Comparison of ENCODE assay signal across 22 cellular contexts in the genomic region with DNA sequence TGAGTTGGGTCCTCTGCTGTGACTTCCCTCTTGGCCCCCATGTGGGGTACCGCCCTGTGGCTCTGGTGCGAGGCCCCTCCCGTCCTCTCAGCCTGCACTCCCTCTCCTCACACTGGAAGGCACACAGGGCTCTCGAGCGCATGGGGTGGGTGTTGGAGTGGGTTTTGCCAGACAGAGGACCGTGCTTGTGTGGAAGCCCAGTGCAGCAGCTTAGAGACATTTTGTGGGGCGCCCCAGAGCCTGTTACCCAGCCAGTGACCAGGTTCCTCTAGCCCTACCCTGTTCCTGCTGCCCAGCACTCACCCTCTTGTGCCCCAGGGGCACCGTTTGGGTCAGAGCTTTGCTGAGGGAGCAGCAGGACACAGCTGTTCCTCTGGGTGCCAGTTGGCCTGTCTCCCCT. TPM values are rescaled to one million over a fixed set of nuclear protein-coding genes. Genes with fewer than 3 reads are reported as not detected.
DNase-seq lines count a peak whose midpoint lies in the region; ATAC-seq and TF ChIP-seq lines count a peak whose summit lies in the region.
"Had no signal": no experiment of that assay in that cellular context is flagged by ENCODE, and none has a peak within 500 bp of the region (broad histone marks: within the 10 kb centered on the region; RNA-seq: fewer than 3 reads in every experiment).

No MANE protein-coding gene starts in this region.

- H3K9ac ChIP-seq in parathyroid adenoma: no peak overlapping the region
- H3K9ac ChIP-seq: GM23248 had no signal

- H3K4me1 ChIP-seq in heart right ventricle: peaks cover 29 to 74% (median 53%) of the 10 kb centered on the region in 9 donors
- H3K4me1 ChIP-seq in parathyroid adenoma: peaks cover 83% of the 10 kb centered on the region
- peaks cover 65% of the 10 kb centered on the region for H3K4me1 ChIP-seq in vagina
- peaks cover 43% of the 10 kb centered on the region for H3K4me1 ChIP-seq in suprapubic skin
- H3K4me1 ChIP-seq: A549, Caco-2 had no signal

- peak overlapping the region; percentile 53 for H3K4me2 ChIP-seq in parathyroid adenoma (ENCODE audit: low read length)
- H3K4me2 ChIP-seq: A549 had no signal

- H3K4me3 ChIP-seq in heart right ventricle: no peak overlapping the region
- H3K4me3 ChIP-seq in parathyroid adenoma (ENCODE audit: low read depth, low read length): no peak overlapping the region
- no peak overlapping the region for H3K4me3 ChIP-seq in vagina
- no peak overlapping the region for H3K4me3 ChIP-seq in suprapubic skin
- H3K4me3 ChIP-seq: A549, GM23248 had no signal

- H2AFZ ChIP-seq in parathyroid adenoma: no peak overlapping the region
- H2AFZ ChIP-seq: GM23248 had no signal

- H3K27ac ChIP-seq in heart right ventricle (no peak overlapping the region), RWPE1 (peak overlapping the region; percentile 52; the same call in 1 of the 2 replicates), parathyroid adenoma (peak overlapping the region; percentile 97), vagina (peak overlapping the region; percentile 51), suprapubic skin (no peak overlapping the region)
- H3K27ac ChIP-seq: 22Rv1, A549, C4-2B, GM23248 had no signal

- H3K9me3 ChIP-seq in heart right ventricle (no peaks in the 10 kb centered on the region), parathyroid adenoma (ENCODE audit: control insufficient read depth, low read length) (no peaks in the 10 kb centered on the region), vagina (no peaks in the 10 kb centered on the region), suprapubic skin (no peaks in the 10 kb centered on the region)
- H3K9me3 ChIP-seq: A549, BE2C, Caco-2 had no signal

- H3K36me3 ChIP-seq in heart right ventricle (peaks cover 0 to 36% (median 7%) of the 10 kb centered on the region in 9 donors), parathyroid adenoma (ENCODE audit: control insufficient read depth, insufficient read depth, low read length) (no peaks in the 10 kb centered on the region), vagina (peaks cover 0 to 10% of the 10 kb centered on the region in 2 donors), suprapubic skin (peaks cover 34% of the 10 kb centered on the region)

- H3K79me2 ChIP-seq in parathyroid adenoma: peaks cover 70% of the 10 kb centered on the region

- POLR2A ChIA-PET in RWPE1 (lab: Yijun Ruan, JAX; ENCODE audit: low non-redundant PET): no interaction called here

- TF ChIP-seq EP300 in suprapubic skin (IDR thresholded peaks at IDR 0.05): no peak

- TF ChIP-seq POLR2A in vagina (IDR thresholded peaks at IDR 0.05) (no peak), suprapubic skin (IDR thresholded peaks at IDR 0.05) (no peak)

- TF ChIP-seq CTCF in heart right ventricle (IDR thresholded peaks at IDR 0.05): no peak
- TF ChIP-seq CTCF in RWPE1 (conservative IDR thresholded peaks at IDR 0.05; ENCODE audit: low read depth): no peak
- TF ChIP-seq CTCF in parathyroid adenoma (IDR thresholded peaks at IDR 0.05): no peak
- no peak for TF ChIP-seq CTCF in vagina (IDR thresholded peaks at IDR 0.05)
- no peak for TF ChIP-seq CTCF in suprapubic skin (IDR thresholded peaks at IDR 0.05)

- intact Hi-C loops in Right ventricle myocardium inferior (cut with DNase I) (no loop called here), heart right ventricle (cut with DNase I) (loop anchor here in 5 of 10 donors (5.0 to 10.0 kb wide), 4 partner anchors 182 to 462 kb away; no protein-coding TSS in a partner anchor), vagina (cut with DNase I) (no loop called here)

- peak; percentile 59 for DNase-seq in Right ventricle myocardium inferior (ENCODE audit: missing footprints)
- no peak for DNase-seq in heart right ventricle
- DNase-seq in RWPE1 (ENCODE audit: low spot score): no peak
- no peak for DNase-seq in vagina (ENCODE audit: extremely low spot score in 2 of 2)
- DNase-seq in suprapubic skin (ENCODE audit: low spot score in 2 of 2): no peak
- DNase-seq: ACHN; AML-193; BE2C; Caco-2; CD4-positive, CD25-positive, alpha-beta regulatory T cell; CD8-positive, alpha-beta T cell; DMS153; DND-41; GM23248; H7; HCEC 1CT had no signal

- 89 to 90% methylated on average over 8 of the region's 8 CpGs for WGBS in heart right ventricle, 2 donors
- WGBS in suprapubic skin: 70% methylated on average over 2 of the region's 8 CpGs

- ATAC-seq in Right ventricle myocardium inferior (no peak), heart right ventricle (no peak), GM21723 (IDR thresholded peaks at IDR 0.05; ENCODE audit: unreplicated experiment) (no peak), HG03097 (IDR thresholded peaks at IDR 0.05; ENCODE audit: low FRiP score, unreplicated experiment) (no peak)
- ATAC-seq: A549; CD8-positive, alpha-beta T cell had no signal

- CTCF ChIA-PET in RWPE1 (lab: Yijun Ruan, JAX): no interaction called here

- H3K27me3 ChIP-seq in heart right ventricle (no peaks in the 10 kb centered on the region), parathyroid adenoma (ENCODE audit: control insufficient read depth, insufficient read depth, low read length) (no peaks in the 10 kb centered on the region), vagina (no peaks in the 10 kb centered on the region), suprapubic skin (no peaks in the 10 kb centered on the region)
- H3K27me3 ChIP-seq: BE2C had no signal

RNA-seq across cellular contexts. Expression of a gene that starts 9.9 kb away (rescaled TPM):
- total RNA-seq in Right ventricle myocardium inferior (29.6 TPM), heart right ventricle (10 to 100 TPM; 19.0 to 29.7 (median 25.1) TPM), vagina (31.4 TPM), suprapubic skin (10 to 100 TPM; 48.4 to 77.9 (median 59.4) TPM)
- polyA plus RNA-seq in heart right ventricle: 10 to 100 TPM; 14.3 to 14.8 TPM

Comparison
In these comparisons a context has a peak if more than half of its experiments do, and no peak if none do; other contexts are left out.
1. H3K27ac ChIP-seq: peak in RWPE1 (single experiment), parathyroid adenoma (single experiment) and vagina (single experiment); none in heart right ventricle (0 of 10) and suprapubic skin (single experiment).